ENCODE assay signal across 17 cellular contexts in the genomic region with DNA sequence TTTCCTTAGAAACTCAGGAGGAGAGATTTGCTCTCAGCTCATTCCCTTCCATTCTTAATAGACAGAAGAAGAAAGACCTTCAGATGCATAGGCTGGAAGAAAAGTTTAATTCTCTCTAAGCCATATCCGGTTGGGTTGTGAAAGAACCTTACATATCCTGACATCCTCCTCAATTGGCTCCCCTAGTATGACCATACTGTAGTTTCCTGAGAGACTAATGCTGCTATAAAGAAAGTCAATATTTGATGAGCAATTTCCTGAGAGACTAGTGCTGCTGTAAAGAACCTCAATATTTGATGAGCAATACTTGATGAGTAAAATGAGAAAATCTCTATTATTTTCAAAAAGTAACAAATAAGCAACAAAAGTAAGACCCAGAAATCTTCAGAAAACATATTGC.
DNase-seq lines count a peak whose midpoint lies in the region; ATAC-seq, FAIRE-seq and TF ChIP-seq lines count a peak whose summit lies in the region.
"Had no signal": no experiment of that assay in that cellular context is flagged by ENCODE, and none has a peak within 500 bp of the region (broad histone marks: within the 10 kb centered on the region; RNA-seq: fewer than 3 reads in every experiment).

No MANE protein-coding gene starts in this region.

- no TSS peak for BruUV-seq in MCF 10A (replicated peaks; lab: Mats Ljungman, UMichigan)

- no peak overlapping the region for H3K4me2 ChIP-seq in neural cell (ENCODE audit: low read length)

- H3K27ac ChIP-seq in breast epithelium (no peak overlapping the region), neural cell (ENCODE audit: low read length) (peak overlapping the region; percentile 49)
- H3K27ac ChIP-seq: 22Rv1 had no signal

- no peak overlapping the region for H3K27ac Mint-ChIP-seq in MCF 10A (ENCODE audit: low read depth, unreplicated experiment)

- no peak for TF ChIP-seq POLR2A in breast epithelium (IDR thresholded peaks at IDR 0.05)

- no peak for FAIRE-seq in bronchial epithelial cell (lab: Jason Lieb, UNC)
- FAIRE-seq: HTR-8/SVneo had no signal

- H3K9ac ChIP-seq in neural cell (ENCODE audit: low read length), result no peak overlapping the region

- H3K4me1 ChIP-seq in breast epithelium, result no peaks in the 10 kb centered on the region

- H2AFZ ChIP-seq in neural cell (ENCODE audit: low read depth, low read length), result no peak overlapping the region

- intact Hi-C loops in MCF 10A (cut with micrococcal nuclease) (no loop called here), breast epithelium (cut with DNase I; ENCODE audit: low total_unique reads) (no loop called here)

- H3K9me3 ChIP-seq in breast epithelium, result no peaks in the 10 kb centered on the region
- no peaks in the 10 kb centered on the region for H3K9me3 ChIP-seq in neural cell (ENCODE audit: low read length)

- no peaks in the 10 kb centered on the region for H4K20me1 ChIP-seq in neural cell (ENCODE audit: insufficient read depth)

- TF ChIP-seq RAD21 in neural cell (conservative IDR thresholded peaks at IDR 0.05), result no peak

- H3K27me3 ChIP-seq in breast epithelium (no peaks in the 10 kb centered on the region), bronchial epithelial cell (ENCODE audit: control insufficient read depth, insufficient read depth, low read length) (no peaks in the 10 kb centered on the region), neural cell (ENCODE audit: insufficient read depth, low read depth, low read length) (no peaks in the 10 kb centered on the region)

- no peak for TF ChIP-seq EP300 in neural cell (conservative IDR thresholded peaks at IDR 0.05; ENCODE audit: poor library complexity, severe bottlenecking)

- no peaks in the 10 kb centered on the region for H3K4me1 Mint-ChIP-seq in MCF 10A (ENCODE audit: insufficient read depth, unreplicated experiment)

- TF ChIP-seq CTCF in MCF 10A (IDR thresholded peaks at IDR 0.05; ENCODE audit: unreplicated experiment) (no peak), breast epithelium (IDR thresholded peaks at IDR 0.05) (no peak), bronchial epithelial cell (IDR thresholded peaks at IDR 0.05; ENCODE audit: insufficient read depth, low read length, severe bottlenecking) (no peak), neural cell (IDR thresholded peaks at IDR 0.05; ENCODE audit: poor library complexity, severe bottlenecking) (no peak)

- H3K79me2 ChIP-seq in neural cell (replicated peaks; ENCODE audit: insufficient read depth, low read length), result no peaks in the 10 kb centered on the region

- no peak overlapping the region for H3K4me3 ChIP-seq in breast epithelium
- H3K4me3 ChIP-seq in bronchial epithelial cell (ENCODE audit: low read depth, low read length), result no peak overlapping the region
- no peak overlapping the region for H3K4me3 ChIP-seq in neural cell (ENCODE audit: low read length)

- no peaks in the 10 kb centered on the region for H3K9me2 ChIP-seq in neural cell (ENCODE audit: insufficient read depth, low read length)

- no peaks in the 10 kb centered on the region for H3K36me3 ChIP-seq in breast epithelium
- no peaks in the 10 kb centered on the region for H3K36me3 ChIP-seq in bronchial epithelial cell (ENCODE audit: control insufficient read depth, insufficient read depth, low read length)
- H3K36me3 ChIP-seq in neural cell (ENCODE audit: insufficient read depth, low read length), result no peaks in the 10 kb centered on the region

- no peaks in the 10 kb centered on the region for H3F3A ChIP-seq in neural cell (ENCODE audit: insufficient read depth, low read length, poor library complexity, severe bottlenecking)

- CTCF ChIA-PET in MCF 10A (lab: Yijun Ruan, JAX), result no interaction called here

- DNase-seq in MCF 10A (ENCODE audit: unreplicated experiment) (peak; percentile 5), breast epithelium (ENCODE audit: low spot score in 2 of 2) (no peak), NCI-H748 treated with DMSO at 0.1 percent for 48 hours (lab: John Stamatoyannopoulos, UW) (peak; percentile 6), bronchial epithelial cell (ENCODE audit: low read depth) (peak; percentile 94), medulla oblongata (ENCODE audit: extremely low spot score) (no peak), DMS79 treated with DMSO at 0.1 percent for 48 hours (lab: John Stamatoyannopoulos, UW) (no peak)
- DNase-seq: C1 segment of cervical spinal cord, H7, NCI-H1436, NCI-H2081 treated with DMSO at 0.1 percent for 48 hours, NCI-H226, NCI-H526, SIG-M5 had no signal

- ATAC-seq in HG02588 (IDR thresholded peaks at IDR 0.05; ENCODE audit: unreplicated experiment), result no peak

- H3K4me3 Mint-ChIP-seq in MCF 10A (ENCODE audit: unreplicated experiment), result no peak overlapping the region

- H3K27me3 Mint-ChIP-seq in MCF 10A (ENCODE audit: insufficient read depth, unreplicated experiment), result no peaks in the 10 kb centered on the region

- no peaks in the 10 kb centered on the region for H3K36me3 Mint-ChIP-seq in MCF 10A (ENCODE audit: insufficient read depth, unreplicated experiment)

- H3K9me3 Mint-ChIP-seq in MCF 10A (ENCODE audit: unreplicated experiment), result peaks cover 16% of the 10 kb centered on the region

- POLR2A ChIA-PET in MCF 10A (lab: Yijun Ruan, JAX), result no interaction called here

TF ChIP-seq in neural cell, 6 proteins besides CTCF, POLR2A, EP300 and RAD21:
- TF ChIP-seq EZH2 (IDR thresholded peaks at IDR 0.05; ENCODE audit: borderline replicate concordance, insufficient read depth, low read length, poor library complexity, severe bottlenecking) (no peak), MXI1 (conservative IDR thresholded peaks at IDR 0.05; ENCODE audit: poor library complexity, severe bottlenecking) (no peak), POLR2AphosphoS5 (IDR thresholded peaks at IDR 0.05) (no peak), TAF1 (IDR thresholded peaks at IDR 0.05; ENCODE audit: low read depth) (no peak), SMC3 (conservative IDR thresholded peaks at IDR 0.05; ENCODE audit: poor library complexity) (no peak)
- TF ChIP-seq, protein P1, sequence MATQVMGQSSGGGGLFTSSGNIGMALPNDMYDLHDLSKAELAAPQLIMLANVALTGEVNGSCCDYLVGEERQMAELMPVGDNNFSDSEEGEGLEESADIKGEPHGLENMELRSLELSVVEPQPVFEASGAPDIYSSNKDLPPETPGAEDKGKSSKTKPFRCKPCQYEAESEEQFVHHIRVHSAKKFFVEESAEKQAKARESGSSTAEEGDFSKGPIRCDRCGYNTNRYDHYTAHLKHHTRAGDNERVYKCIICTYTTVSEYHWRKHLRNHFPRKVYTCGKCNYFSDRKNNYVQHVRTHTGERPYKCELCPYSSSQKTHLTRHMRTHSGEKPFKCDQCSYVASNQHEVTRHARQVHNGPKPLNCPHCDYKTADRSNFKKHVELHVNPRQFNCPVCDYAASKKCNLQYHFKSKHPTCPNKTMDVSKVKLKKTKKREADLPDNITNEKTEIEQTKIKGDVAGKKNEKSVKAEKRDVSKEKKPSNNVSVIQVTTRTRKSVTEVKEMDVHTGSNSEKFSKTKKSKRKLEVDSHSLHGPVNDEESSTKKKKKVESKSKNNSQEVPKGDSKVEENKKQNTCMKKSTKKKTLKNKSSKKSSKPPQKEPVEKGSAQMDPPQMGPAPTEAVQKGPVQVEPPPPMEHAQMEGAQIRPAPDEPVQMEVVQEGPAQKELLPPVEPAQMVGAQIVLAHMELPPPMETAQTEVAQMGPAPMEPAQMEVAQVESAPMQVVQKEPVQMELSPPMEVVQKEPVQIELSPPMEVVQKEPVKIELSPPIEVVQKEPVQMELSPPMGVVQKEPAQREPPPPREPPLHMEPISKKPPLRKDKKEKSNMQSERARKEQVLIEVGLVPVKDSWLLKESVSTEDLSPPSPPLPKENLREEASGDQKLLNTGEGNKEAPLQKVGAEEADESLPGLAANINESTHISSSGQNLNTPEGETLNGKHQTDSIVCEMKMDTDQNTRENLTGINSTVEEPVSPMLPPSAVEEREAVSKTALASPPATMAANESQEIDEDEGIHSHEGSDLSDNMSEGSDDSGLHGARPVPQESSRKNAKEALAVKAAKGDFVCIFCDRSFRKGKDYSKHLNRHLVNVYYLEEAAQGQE (IDR thresholded peaks at IDR 0.05; ENCODE audit: borderline replicate concordance), result no peak
TF ChIP-seq in neural cell: peak in this region for 0.

Comparison
In these comparisons a context has a peak if more than half of its experiments do, and no peak if none do; other contexts are left out.
1. DNase-seq: peak in MCF 10A (single experiment), NCI-H748 treated with DMSO at 0.1 percent for 48 hours (single experiment) and bronchial epithelial cell (single experiment); none in breast epithelium (0 of 2), medulla oblongata (single experiment) and DMS79 treated with DMSO at 0.1 percent for 48 hours (single experiment).